In genomic region chr2:10169053-10169578, GRCh38 we compare ENCODE assay signal across 30 cellular contexts. TPM values are rescaled to one million over a fixed set of nuclear protein-coding genes. Genes with fewer than 3 reads are reported as not detected.
DNase-seq lines count a peak whose midpoint lies in the region; ATAC-seq, FAIRE-seq and TF ChIP-seq lines count a peak whose summit lies in the region.
"Had no signal": no experiment of that assay in that cellular context is flagged by ENCODE, and none has a peak within 500 bp of the region (broad histone marks: within the 10 kb centered on the region; RNA-seq: fewer than 3 reads in every experiment).

No MANE protein-coding gene starts in this region.

- in situ Hi-C loops in K562 (cut with MboI): no loop called here

- no peaks in the 10 kb centered on the region for H3K9me3 ChIP-seq in Karpas-422 (ENCODE audit: low read length)
- H3K9me3 ChIP-seq in K562 (replicated peaks; ENCODE audit: control insufficient read depth, insufficient read depth, low read depth, low read length): no peaks in the 10 kb centered on the region
- H3K9me3 ChIP-seq: body of pancreas, ovary, tibial artery had no signal

- H4K20me1 ChIP-seq in Karpas-422 (ENCODE audit: insufficient read depth, low read depth, low read length): no peaks in the 10 kb centered on the region
- peaks cover 8% of the 10 kb centered on the region; the same call in 1 of the 2 replicates for H4K20me1 ChIP-seq in K562 (replicated peaks; ENCODE audit: control insufficient read depth, insufficient read depth, low read length)

- H3K4me2 ChIP-seq in Karpas-422 (ENCODE audit: low read depth, low read length, poor library complexity, severe bottlenecking) (no peak overlapping the region), K562 (ENCODE audit: insufficient read depth, low read length) (no peak overlapping the region)

- no peak overlapping the region for H2AFZ ChIP-seq in Karpas-422 (ENCODE audit: low read length)
- H2AFZ ChIP-seq in K562 (ENCODE audit: low read depth, low read length): no peak overlapping the region

- TF ChIP-seq RAD21 in K562 (CRISPR knock-in tag; conservative IDR thresholded peaks at IDR 0.05 in 1 of 2, IDR thresholded peaks at IDR 0.05 in 1 of 2): no peak

- H3K9me3 Mint-ChIP-seq in mesothelial cell of epicardium: no peaks in the 10 kb centered on the region
- H3K9me3 Mint-ChIP-seq in activated T-helper 2 cell treated with anti-CD3 and anti-CD28 coated beads, Interferon-gamma antibody, Interleukin-2, Interleukin-4, amounts not matched to agents 10 μg/mL and 5 μg/mL and 100 μg/mL, durations not matched to agents 14 hours and 24 hours and 36 hours: no peaks in the 10 kb centered on the region
- H3K9me3 Mint-ChIP-seq: CD8-positive, alpha-beta T cell; natural killer cell; T-helper 2 cell treated with Interferon-gamma antibody and Interleukin-4, amounts not matched to agents 5 μg/mL and 100 μg/mL, for 36 hours had no signal

- no peaks in the 10 kb centered on the region for H3K36me3 Mint-ChIP-seq in mesothelial cell of epicardium
- peaks cover 41% of the 10 kb centered on the region for H3K36me3 Mint-ChIP-seq in activated T-helper 2 cell treated with anti-CD3 and anti-CD28 coated beads, Interferon-gamma antibody, Interleukin-2, Interleukin-4, amounts not matched to agents 10 μg/mL and 5 μg/mL and 100 μg/mL, durations not matched to agents 14 hours and 24 hours and 36 hours (ENCODE audit: low read depth)
- H3K36me3 Mint-ChIP-seq: CD8-positive, alpha-beta T cell; natural killer cell had no signal

- no peaks in the 10 kb centered on the region for H3K9me2 ChIP-seq in Karpas-422 (replicated peaks; ENCODE audit: insufficient read depth, low read length)

- no peak overlapping the region for H3K4me3 Mint-ChIP-seq in mesothelial cell of epicardium
- H3K4me3 Mint-ChIP-seq in activated T-helper 2 cell treated with anti-CD3 and anti-CD28 coated beads, Interferon-gamma antibody, Interleukin-2, Interleukin-4, amounts not matched to agents 10 μg/mL and 5 μg/mL and 100 μg/mL, durations not matched to agents 14 hours and 24 hours and 36 hours (ENCODE audit: low read depth): no peak overlapping the region
- H3K4me3 Mint-ChIP-seq: activated CD4-positive, alpha-beta T cell treated with anti-CD3 and anti-CD28 coated beads for 36 hours; B cell; CD8-positive, alpha-beta T cell; natural killer cell; T-helper 2 cell treated with Interferon-gamma antibody and Interleukin-4, amounts not matched to agents 5 μg/mL and 100 μg/mL, for 36 hours had no signal

- DNase-seq in COLO829 (ENCODE audit: low spot score) (peak; percentile 64), Karpas-422 (peak; percentile 45), K562 (ENCODE audit: extremely low read depth in 1 of 4, low spot score in 3 of 4) (no peak), mesothelial cell of epicardium (ENCODE audit: low spot score in 2 of 2, unreplicated experiment in 2 of 2) (no peak), Right ventricle myocardium inferior (ENCODE audit: missing footprints) (no peak), AG08396 (ENCODE audit: low spot score) (no peak), HPDE6-E6E7 (ENCODE audit: extremely low spot score) (no peak)
- no peak for DNase-seq in activated T-helper 2 cell treated with anti-CD3 and anti-CD28 coated beads, Interferon-gamma antibody, Interleukin-2, Interleukin-4, amounts not matched to agents 10 μg/mL and 5 μg/mL and 100 μg/mL, durations not matched to agents 14 hours and 24 hours and 36 hours (ENCODE audit: low spot score)
- DNase-seq: activated CD4-positive, alpha-beta T cell treated with anti-CD3 and anti-CD28 coated beads for 36 hours; activated effector memory CD4-positive, alpha-beta T cell treated with anti-CD3 and anti-CD28 coated beads, Interleukin-2, amount 50 U/mL, for 16 hours; body of pancreas; CD8-positive, alpha-beta T cell; cerebellar nuclear complex; DMS53; dorsolateral prefrontal cortex; midbrain; natural killer cell; NCI-H1092 treated with DMSO at 0.1 percent for 48 hours; NCI-H1930; NCI-H2227 treated with DMSO at 0.1 percent for 48 hours; stimulated activated CD4-positive, alpha-beta T cell treated with anti-CD3 and anti-CD28 coated beads, Interleukin-1b, Interleukin-23, amount 100 ng/mL, for 48 hours; stimulated activated CD8-positive, alpha-beta memory T cell treated with anti-CD3 and anti-CD28 coated beads, Interleukin-4, amount 100 ng/mL, for 48 hours; tibial artery had no signal

- H3K36me3 ChIP-seq in Karpas-422 (ENCODE audit: insufficient read depth, low read length) (no peaks in the 10 kb centered on the region), K562 (ENCODE audit: control insufficient read depth, insufficient read depth, low read length) (peaks cover 17% of the 10 kb centered on the region; the same call in 2 of the 3 replicates)
- H3K36me3 ChIP-seq: ovary, tibial artery had no signal

- CTCF ChIA-PET in K562 (lab: Yijun Ruan, JAX; ENCODE audit: low intra/inter-chr PET ratio): no interaction called here

- 72% methylated on average over 7 of the region's 7 CpGs for WGBS in K562 (ENCODE audit: insufficient coverage, low coverage, missing lambda C conversion rate)

- TF ChIP-seq POLR2A in K562 (conservative IDR thresholded peaks at IDR 0.05): no peak

- H3K4me1 ChIP-seq in Karpas-422 (ENCODE audit: low read length) (no peaks in the 10 kb centered on the region), K562 (replicated peaks in 1 of 2; ENCODE audit: control insufficient read depth in 2 of 2, insufficient read depth in 2 of 2, low read length in 2 of 2) (peaks cover 0 to 11% of the 10 kb centered on the region in 2 experiments; a peak in 2 of 5 replicates)
- H3K4me1 ChIP-seq: tibial artery had no signal

- H3K9ac ChIP-seq in Karpas-422 (ENCODE audit: low read length) (no peak overlapping the region), K562 (ENCODE audit: insufficient read depth in 1 of 2, low read depth in 2 of 2, low read length in 2 of 2) (peak overlapping the region in 1 of 2 experiments; percentile 69; a peak in 1 of 4 replicates)

- ATAC-seq in K562: no peak
- no peak for ATAC-seq in Right ventricle myocardium inferior
- ATAC-seq: activated CD4-positive, alpha-beta T cell treated with anti-CD3 and anti-CD28 coated beads for 36 hours; body of pancreas; CD8-positive, alpha-beta T cell; natural killer cell had no signal

- H3K27ac Mint-ChIP-seq in mesothelial cell of epicardium: peak overlapping the region; percentile 39
- H3K27ac Mint-ChIP-seq in activated T-helper 2 cell treated with anti-CD3 and anti-CD28 coated beads, Interferon-gamma antibody, Interleukin-2, Interleukin-4, amounts not matched to agents 10 μg/mL and 5 μg/mL and 100 μg/mL, durations not matched to agents 14 hours and 24 hours and 36 hours: no peak overlapping the region
- H3K27ac Mint-ChIP-seq: activated CD4-positive, alpha-beta T cell treated with anti-CD3 and anti-CD28 coated beads for 36 hours; B cell; CD8-positive, alpha-beta T cell; T-helper 2 cell treated with Interferon-gamma antibody and Interleukin-4, amounts not matched to agents 5 μg/mL and 100 μg/mL, for 36 hours had no signal

- intact Hi-C loops in K562 (cut with micrococcal nuclease): no loop called here
- intact Hi-C loops in Right ventricle myocardium inferior (cut with DNase I): no loop called here
- intact Hi-C loops in activated T-helper 2 cell treated with anti-CD3 and anti-CD28 coated beads, Interferon-gamma antibody, Interleukin-2, Interleukin-4, amounts not matched to agents 10 μg/mL and 5 μg/mL and 100 μg/mL, durations not matched to agents 14 hours and 24 hours and 36 hours (cut with micrococcal nuclease): no loop called here

- no peaks in the 10 kb centered on the region for H3K9me1 ChIP-seq in K562 (ENCODE audit: control insufficient read depth, insufficient read depth, low read length)

- H3K4me3 ChIP-seq in Karpas-422 (ENCODE audit: low read length) (no peak overlapping the region), K562 (no peak overlapping the region)
- H3K4me3 ChIP-seq: body of pancreas, dorsolateral prefrontal cortex, ovary, SK-N-MC, skin epidermis, tibial artery had no signal

- TF ChIP-seq EP300 in K562 (IDR thresholded peaks at IDR 0.05; ENCODE audit: low read length): no peak

- H3K27me3 Mint-ChIP-seq in mesothelial cell of epicardium (ENCODE audit: low read depth): no peaks in the 10 kb centered on the region
- H3K27me3 Mint-ChIP-seq in activated T-helper 2 cell treated with anti-CD3 and anti-CD28 coated beads, Interferon-gamma antibody, Interleukin-2, Interleukin-4, amounts not matched to agents 10 μg/mL and 5 μg/mL and 100 μg/mL, durations not matched to agents 14 hours and 24 hours and 36 hours (ENCODE audit: low read depth): no peaks in the 10 kb centered on the region
- H3K27me3 Mint-ChIP-seq: activated CD4-positive, alpha-beta T cell treated with anti-CD3 and anti-CD28 coated beads for 36 hours; B cell had no signal

- FAIRE-seq in K562 (lab: Jason Lieb, UNC): no peak
- FAIRE-seq: G401.6, islet of Langerhans had no signal

- TF ChIP-seq CTCF in K562 (IDR thresholded peaks at IDR 0.05 in 2 of 3, conservative IDR thresholded peaks at IDR 0.05 in 1 of 3; ENCODE audit: insufficient read depth in 2 of 3, low read depth in 1 of 3, low read length in 3 of 3): no peak
- TF ChIP-seq CTCF in mesothelial cell of epicardium (IDR thresholded peaks at IDR 0.05; ENCODE audit: unreplicated experiment): no peak

- no TSS peak for BruUV-seq in K562 (replicated peaks; lab: Mats Ljungman, UMichigan)

- H3K27ac ChIP-seq in Karpas-422 (ENCODE audit: low read length) (no peak overlapping the region), K562 (ENCODE audit: extremely low read depth, low read depth, low read length) (no peak overlapping the region)
- H3K27ac ChIP-seq: body of pancreas, dorsolateral prefrontal cortex, ovary, SK-N-MC, skin epidermis, tibial artery had no signal

- no peaks in the 10 kb centered on the region for H3K79me2 ChIP-seq in Karpas-422 (ENCODE audit: low read length)
- no peaks in the 10 kb centered on the region for H3K79me2 ChIP-seq in K562 (ENCODE audit: control insufficient read depth, insufficient read depth, low read length)

- POLR2A ChIA-PET in K562 (lab: Yijun Ruan, JAX): interaction anchor here (0.6 to 1.4 kb wide), 3 partner anchors 8 to 351 kb away, joined by 3 to 5 read pairs (median 4); no protein-coding TSS in a partner anchor

- peaks cover 53% of the 10 kb centered on the region for H3K4me1 Mint-ChIP-seq in mesothelial cell of epicardium
- no peaks in the 10 kb centered on the region for H3K4me1 Mint-ChIP-seq in activated T-helper 2 cell treated with anti-CD3 and anti-CD28 coated beads, Interferon-gamma antibody, Interleukin-2, Interleukin-4, amounts not matched to agents 10 μg/mL and 5 μg/mL and 100 μg/mL, durations not matched to agents 14 hours and 24 hours and 36 hours (ENCODE audit: low read depth)
- H3K4me1 Mint-ChIP-seq: activated CD4-positive, alpha-beta T cell treated with anti-CD3 and anti-CD28 coated beads for 36 hours had no signal

- no peaks in the 10 kb centered on the region for H3K27me3 ChIP-seq in Karpas-422 (ENCODE audit: low read length)
- no peaks in the 10 kb centered on the region for H3K27me3 ChIP-seq in K562 (ENCODE audit: control insufficient read depth in 2 of 2, insufficient read depth in 2 of 2, low read length in 2 of 2)
- H3K27me3 ChIP-seq: body of pancreas, dorsolateral prefrontal cortex, ovary, tibial artery had no signal

RNA-seq across cellular contexts. Expression of gene RRM2, which starts 46.6 kb away (rescaled TPM):
- 22.6 and 24.8 TPM in 2 replicates for total RNA-seq in Karpas-422 (2014; rRNA removed; shearing (Covaris generic); ENCODE audit: low replicate concordance)
- total RNA-seq in K562 (2011; cell fraction: chromatin; rRNA removed; ENCODE audit: low replicate concordance): 177 and 207 TPM in 2 replicates
- total RNA-seq in K562 (2011; cell fraction: nucleolus; rRNA removed): 94.9 and 117 TPM in 2 replicates
- 132 and 215 TPM in 2 replicates for total RNA-seq in K562 (2011; cell fraction: nucleoplasm; rRNA removed)
- total RNA-seq in K562 (2014; rRNA removed) (241 and 276 TPM in 2 replicates), K562 (2014; rRNA removed; fragmentation: Illumina TruSeq; extraction: Trizol) (128 and 148 TPM in 2 replicates), K562 (2015; rRNA removed; fragmentation: Illumina TruSeq; extraction: Trizol) (109 and 112 TPM in 2 replicates), K562 (2021) (244 and 253 TPM in 2 replicates), mesothelial cell of epicardium (30.8 to 35.7 TPM (median 32.7 TPM) in 3 replicates), Right ventricle myocardium inferior (4.2 TPM)
- polyA plus RNA-seq in K562 (2011; rRNA removed) (76.7 and 81.3 TPM in 2 replicates), K562 (2014; fragmentation: Illumina TruSeq; extraction: Trizol) (155 and 157 TPM in 2 replicates), K562 (2014; fragmentation: Nextera tagmentation; extraction: Ambion mirVana) (10 to 100 TPM; 50.1 to 50.7 TPM), K562 (2014; rRNA removed) (161 and 210 TPM in 2 replicates)
- 37.8 and 162 TPM in 2 replicates for polyA plus RNA-seq in K562 (2011; cell fraction: cytosol; rRNA removed)
- polyA plus RNA-seq in K562 (2011; cell fraction: nucleus; rRNA removed): 55.5 and 78.0 TPM in 2 replicates
- polyA plus RNA-seq in K562 (2012): 138 and 149 TPM in 2 replicates
- polyA minus RNA-seq in K562 (2011; rRNA and poly(A)+ RNA removed): 142 and 163 TPM in 2 replicates
- 82.7 and 91.7 TPM in 2 replicates for polyA minus RNA-seq in K562 (2011; cell fraction: cytosol; rRNA and poly(A)+ RNA removed)
- 107 and 116 TPM in 2 replicates for polyA minus RNA-seq in K562 (2011; cell fraction: nucleus; rRNA and poly(A)+ RNA removed)
- total RNA-seq in activated T-helper 2 cell treated with anti-CD3 and anti-CD28 coated beads, Interferon-gamma antibody, Interleukin-2, Interleukin-4, amounts not matched to agents 10 μg/mL and 5 μg/mL and 100 μg/mL, durations not matched to agents 14 hours and 24 hours and 36 hours: 374 TPM in 2 replicates
- total RNA-seq: body of pancreas had no signal

Comparison
In these comparisons a context has a peak if more than half of its experiments do, and no peak if none do; other contexts are left out.
1. DNase-seq: peak in COLO829 (single experiment) and Karpas-422 (single experiment); none in K562 (0 of 4), mesothelial cell of epicardium (0 of 2), Right ventricle myocardium inferior (single experiment), activated T-helper 2 cell treated with anti-CD3 and anti-CD28 coated beads, Interferon-gamma antibody, Interleukin-2, Interleukin-4, amounts not matched to agents 10 μg/mL and 5 μg/mL and 100 μg/mL, durations not matched to agents 14 hours and 24 hours and 36 hours (single experiment), AG08396 (single experiment) and HPDE6-E6E7 (single experiment).